17 cellular contexts compared by ENCODE assay signal in genomic region chr7:155846156-155846555, GRCh38. TPM values are rescaled to one million over a fixed set of nuclear protein-coding genes. Genes with fewer than 3 reads are reported as not detected.
DNase-seq lines count a peak whose midpoint lies in the region; ATAC-seq, FAIRE-seq and TF ChIP-seq lines count a peak whose summit lies in the region.
"Had no signal": no experiment of that assay in that cellular context is flagged by ENCODE, and none has a peak within 500 bp of the region (broad histone marks: within the 10 kb centered on the region; RNA-seq: fewer than 3 reads in every experiment).

No MANE protein-coding gene starts in this region.

- in situ Hi-C loops in IMR-90 (cut with MboI; ENCODE audit: low sequenced_read_pairs) = no loop called here

- no peaks in the 10 kb centered on the region for H3K79me1 ChIP-seq in IMR-90 (ENCODE audit: low read depth in 1 of 2, low read length in 2 of 2)

- H2AK5ac ChIP-seq in IMR-90 (ENCODE audit: low read depth, low read length) = no peak overlapping the region

- no peak overlapping the region for H3K9ac ChIP-seq in IMR-90 (ENCODE audit: low read depth, low read length)

- H3K4me3 ChIP-seq in A549 (no peak overlapping the region), IMR-90 (ENCODE audit: insufficient read depth, low read depth, low read length) (no peak overlapping the region), sigmoid colon (no peak overlapping the region)
- H3K4me3 ChIP-seq: HAP-1 had no signal

- CTCF ChIA-PET in A549 (lab: Yijun Ruan, JAX) (interaction anchor here (0.9 to 1.4 kb wide), 2 partner anchors 9 to 15 kb away, joined by 3 read pairs; no protein-coding TSS in a partner anchor), IMR-90 (lab: Yijun Ruan, JAX) (no interaction called here)

- H4K5ac ChIP-seq in IMR-90 (ENCODE audit: low read depth, low read length) = no peak overlapping the region

- H3K18ac ChIP-seq in IMR-90 (ENCODE audit: low read depth, low read length) = no peak overlapping the region

- H3K9me3 ChIP-seq in A549 = no peaks in the 10 kb centered on the region
- peaks cover 17% of the 10 kb centered on the region; the same call in 1 of the 2 replicates for H3K9me3 ChIP-seq in IMR-90 (ENCODE audit: control insufficient read depth, insufficient read depth, low read length)
- no peaks in the 10 kb centered on the region for H3K9me3 ChIP-seq in sigmoid colon
- H3K9me3 ChIP-seq: HAP-1 had no signal

- no peak overlapping the region for H2BK5ac ChIP-seq in IMR-90 (ENCODE audit: low read depth, low read length, poor library complexity, severe bottlenecking)

- no peak overlapping the region for H2BK120ac ChIP-seq in IMR-90 (ENCODE audit: low read depth, low read length)

- TF ChIP-seq RAD21 in A549 (conservative IDR thresholded peaks at IDR 0.05 in 1 of 2, IDR thresholded peaks at IDR 0.05 in 1 of 2) = no peak
- TF ChIP-seq RAD21 in IMR-90 (IDR thresholded peaks at IDR 0.05; ENCODE audit: low read length) = no peak

- no peak overlapping the region for H4K91ac ChIP-seq in IMR-90 (ENCODE audit: insufficient read depth, low read depth, low read length)

- no peak overlapping the region for H4K8ac ChIP-seq in IMR-90 (ENCODE audit: low read depth in 2 of 2, low read length in 2 of 2)

- POLR2A ChIA-PET in A549 (lab: Yijun Ruan, JAX) (no interaction called here), IMR-90 (lab: Charles Lee; ENCODE audit: unreplicated experiment) (no interaction called here)

- TF ChIP-seq POLR2A in A549 (IDR thresholded peaks at IDR 0.05; ENCODE audit: low read length) = no peak
- no peak for TF ChIP-seq POLR2A in IMR-90 (IDR thresholded peaks at IDR 0.05; ENCODE audit: low read depth, low read length)
- TF ChIP-seq POLR2A in sigmoid colon (IDR thresholded peaks at IDR 0.05) = no peak

- no peak overlapping the region for H3K4me2 ChIP-seq in A549
- H3K4me2 ChIP-seq in IMR-90 (ENCODE audit: low read depth, low read length) = no peak overlapping the region

- DNase-seq in A549 (ENCODE audit: low read depth in 1 of 2, low spot score in 1 of 2) = no peak
- DNase-seq in IMR-90 = no peak
- peak; percentile 23 for DNase-seq in islet precursor cell
- DNase-seq in sigmoid colon = peak; percentile 34
- no peak for DNase-seq in OCI-M1 (lab: John Stamatoyannopoulos, UW)
- DNase-seq: AML-193; CD4-positive, alpha-beta memory T cell; DMS153; DMS79; GDM1 had no signal

- ATAC-seq in A549 = no peak
- ATAC-seq in IMR-90 (ENCODE audit: low read depth) = no peak
- no peak for ATAC-seq in GM18502 (IDR thresholded peaks at IDR 0.05; ENCODE audit: poor library complexity, unreplicated experiment)

- H3K14ac ChIP-seq in IMR-90 (replicated peaks; ENCODE audit: low read depth, low read length) = no peak overlapping the region

- no peak overlapping the region for H3K56ac ChIP-seq in IMR-90 (ENCODE audit: extremely low read depth, insufficient read depth, low read length)

- no peak overlapping the region for H2BK20ac ChIP-seq in IMR-90 (ENCODE audit: low read depth, low read length)

- dilution Hi-C loops in IMR-90 (cut with HindIII; ENCODE audit: low sequenced_read_pairs, unreplicated experiment) = no loop called here

- H3K36me3 ChIP-seq in IMR-90 (ENCODE audit: control insufficient read depth, insufficient read depth, low read length) (no peaks in the 10 kb centered on the region), sigmoid colon (no peaks in the 10 kb centered on the region)
- H3K36me3 ChIP-seq: HAP-1 had no signal

- no peak for FAIRE-seq in A549 (lab: Jason Lieb, UNC)
- FAIRE-seq: A204.1, GM12892, H1 had no signal

- H2AK9ac ChIP-seq in IMR-90 (replicated peaks; ENCODE audit: low read depth, low read length, poor library complexity) = peak overlapping the region; percentile 42

- H2AFZ ChIP-seq in IMR-90 (replicated peaks; ENCODE audit: low read length, poor library complexity) = no peak overlapping the region

- no peak overlapping the region for H3K23ac ChIP-seq in IMR-90 (ENCODE audit: low read depth, low read length)

- H3K4me1 ChIP-seq in A549 (peaks cover 25% of the 10 kb centered on the region), IMR-90 (ENCODE audit: control insufficient read depth, insufficient read depth, low read length) (no peaks in the 10 kb centered on the region), sigmoid colon (no peaks in the 10 kb centered on the region)
- H3K4me1 ChIP-seq: HAP-1 had no signal

- H3K27me3 ChIP-seq in IMR-90 (ENCODE audit: control insufficient read depth, insufficient read depth, low read length) (peaks cover 4% of the 10 kb centered on the region; the same call in 1 of the 2 replicates), sigmoid colon (peaks cover 0 to 23% (median 0%) of the 10 kb centered on the region in 3 donors)

- TF ChIP-seq EP300 in A549 (IDR thresholded peaks at IDR 0.05) (no peak), sigmoid colon (IDR thresholded peaks at IDR 0.05) (no peak)

- H3K4ac ChIP-seq in IMR-90 (ENCODE audit: low read depth, low read length) = no peak overlapping the region

- BruUV-seq in IMR-90 (replicated peaks; lab: Mats Ljungman, UMichigan) = no TSS peak

- TF ChIP-seq CTCF in A549 (IDR thresholded peaks at IDR 0.05) (no peak), IMR-90 (conservative IDR thresholded peaks at IDR 0.05; ENCODE audit: low read depth, low read length) (no peak), sigmoid colon (IDR thresholded peaks at IDR 0.05) (no peak)

- intact Hi-C loops in IMR-90 (cut with micrococcal nuclease) (no loop called here), sigmoid colon (cut with DNase I) (no loop called here)

- peak overlapping the region; percentile 22 to 47; a peak in 4 of 6 replicates for H3K27ac ChIP-seq in A549
- no peak overlapping the region for H3K27ac ChIP-seq in IMR-90 (ENCODE audit: insufficient read depth, low read length)
- H3K27ac ChIP-seq in sigmoid colon = no peak overlapping the region

- WGBS in A549 (ENCODE audit: missing lambda C conversion rate) = 86% methylated on average over 5 of the region's 5 CpGs
- WGBS in IMR-90 (ENCODE audit: extremely low coverage in 2 of 2, insufficient read length in 1 of 2), 2 experiments = 84% methylated on average over 4 of the region's 5 CpGs; no CpG with 5 or more reads in 1 of the 2 experiments
- WGBS in sigmoid colon, 2 donors = 92 to 95% methylated on average over 5 of the region's 5 CpGs

- H4K20me1 ChIP-seq in IMR-90 (ENCODE audit: insufficient read depth, low read length) = no peaks in the 10 kb centered on the region

- H3K9me1 ChIP-seq in IMR-90 (ENCODE audit: insufficient read depth, low read length) = no peaks in the 10 kb centered on the region

- H2BK15ac ChIP-seq in IMR-90 (ENCODE audit: low read depth, low read length) = no peak overlapping the region

TF ChIP-seq in A549, 52 proteins besides CTCF, POLR2A, EP300 and RAD21:
- TF ChIP-seq SREBF2 (IDR thresholded peaks at IDR 0.05) = no peak
- TF ChIP-seq MAFK (IDR thresholded peaks at IDR 0.05; ENCODE audit: partially characterized antibody) = no peak
- no peak for TF ChIP-seq BCL3 (IDR thresholded peaks at IDR 0.05)
- no peak for TF ChIP-seq NPAS2 (CRISPR knock-in tag; IDR thresholded peaks at IDR 0.05; ENCODE audit: borderline replicate concordance)
- TF ChIP-seq EHMT2 (IDR thresholded peaks at IDR 0.05; ENCODE audit: low read depth) = no peak
- TF ChIP-seq MAX (IDR thresholded peaks at IDR 0.05) = no peak
- TF ChIP-seq ZC3H11A (IDR thresholded peaks at IDR 0.05) = no peak
TF ChIP-seq in A549: peak in this region for 0.

TF ChIP-seq in IMR-90, 13 proteins besides CTCF, POLR2A, EP300 and RAD21 (continues in another document):
- TF ChIP-seq BHLHE40 (IDR thresholded peaks at IDR 0.05; ENCODE audit: low read depth, low read length) = no peak
- no peak for TF ChIP-seq CEBPB (IDR thresholded peaks at IDR 0.05; ENCODE audit: low read depth, low read length)
- no peak for TF ChIP-seq CHD1 (IDR thresholded peaks at IDR 0.05; ENCODE audit: low read depth, low read length)
- TF ChIP-seq ELK1 (IDR thresholded peaks at IDR 0.05; ENCODE audit: borderline replicate concordance, low read depth, low read length) = no peak
- TF ChIP-seq MXI1 (IDR thresholded peaks at IDR 0.05; ENCODE audit: borderline replicate concordance, low read depth, low read length) = no peak
- TF ChIP-seq MAFK (IDR thresholded peaks at IDR 0.05; ENCODE audit: low read depth, low read length) = no peak
- TF ChIP-seq SMC3 (IDR thresholded peaks at IDR 0.05; ENCODE audit: low read depth, low read length) = no peak
- TF ChIP-seq FOS (IDR thresholded peaks at IDR 0.05; ENCODE audit: low read depth, low read length) = no peak
- TF ChIP-seq USF2 (IDR thresholded peaks at IDR 0.05; ENCODE audit: low read depth, low read length) = no peak
- no peak for TF ChIP-seq MAZ (IDR thresholded peaks at IDR 0.05; ENCODE audit: borderline replicate concordance, low read depth, low read length)
- no peak for TF ChIP-seq RCOR1 (IDR thresholded peaks at IDR 0.05; ENCODE audit: insufficient replicate concordance, low read length)

RNA-seq across cellular contexts. Expression of gene SHH, which starts 33.9 kb away (rescaled TPM):
- 0.78 and 0.84 TPM in 2 replicates for polyA plus RNA-seq in A549 (2011; rRNA removed)
- 0.41 and 0.52 TPM in 2 replicates for polyA plus RNA-seq in A549 (2012; cell fraction: cytosol; rRNA removed)
- polyA plus RNA-seq in A549 (2012; cell fraction: nucleus; rRNA removed) = 0.49 and 0.78 TPM in 2 replicates
- 0.79 to 1.2 TPM (median 1.2 TPM) in 3 replicates for polyA plus RNA-seq in A549 (2017; fragmentation: RNase III; extraction: RNeasy Plus Mini Kit Qiagen cat#74134 plus additional on column Dnase treatment)
- 0.50 and 1.6 TPM in 2 replicates for polyA minus RNA-seq in A549 (2011; rRNA and poly(A)+ RNA removed)
- total RNA-seq in IMR-90 (2012; rRNA removed) = under 0.01 TPM in 1 of 2 replicates, not detected in the other
- 0.03 TPM in 1 of 2 replicates, not detected in the other for polyA plus RNA-seq in IMR-90 (2012; rRNA removed)
- 0.01 and 0.04 TPM in 2 replicates for polyA plus RNA-seq in IMR-90 (2012; cell fraction: cytosol; rRNA removed)
- polyA plus RNA-seq in IMR-90 (2012; cell fraction: nucleus; rRNA removed; ENCODE audit: low replicate concordance) = 0.03 and 0.11 TPM in 2 replicates
- not detected for total RNA-seq in sigmoid colon
- polyA plus RNA-seq in sigmoid colon = 1 to 10 TPM in 1 of 3 donors, under 1 TPM in 2; 0.46 to 1.8 (median 0.60) TPM
- total RNA-seq: CD4-positive, alpha-beta memory T cell; H1 had no signal
- polyA plus RNA-seq: BJ, CD14-positive monocyte, H1 had no signal

Comparison
In these comparisons a context has a peak if more than half of its experiments do, and no peak if none do; other contexts are left out.
1. DNase-seq: peak in islet precursor cell (single experiment) and sigmoid colon (single experiment); none in A549 (0 of 2), IMR-90 (single experiment) and OCI-M1 (single experiment).
2. H3K27ac ChIP-seq: peak in A549 (2 of 2); none in IMR-90 (single experiment) and sigmoid colon (0 of 4).